In the genomic region with DNA sequence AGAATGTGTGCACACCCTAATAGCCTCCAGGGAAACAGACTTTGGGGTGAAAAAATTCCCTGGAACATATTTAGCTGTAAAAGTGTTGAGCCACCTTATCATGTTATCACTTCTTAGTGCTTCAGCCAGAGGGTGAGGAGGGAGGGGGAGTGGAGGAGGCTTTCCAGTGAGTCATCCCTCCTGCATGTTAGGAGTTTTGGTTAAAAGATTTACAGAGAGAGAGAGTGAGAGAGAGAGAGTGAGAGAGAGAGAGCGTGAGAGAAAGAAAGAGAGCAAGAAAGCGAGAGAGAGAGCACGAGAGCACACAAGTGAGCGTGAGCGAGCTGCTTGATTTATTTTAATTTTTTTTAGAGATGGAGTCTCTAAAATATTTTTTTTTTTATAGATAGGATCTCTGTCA, we compare ENCODE assay signal across 13 cellular contexts. TPM values are rescaled to one million over a fixed set of nuclear protein-coding genes. Genes with fewer than 3 reads are reported as not detected.
DNase-seq lines count a peak whose midpoint lies in the region; ATAC-seq and TF ChIP-seq lines count a peak whose summit lies in the region.
"Had no signal": no experiment of that assay in that cellular context is flagged by ENCODE, and none has a peak within 500 bp of the region (broad histone marks: within the 10 kb centered on the region; RNA-seq: fewer than 3 reads in every experiment).

No MANE protein-coding gene starts in this region.

- CTCF ChIA-PET in Caco-2 (lab: Charles Lee) = interaction anchor here (1.0 to 1.8 kb wide), 2 partner anchors 9 to 467 kb away, joined by 4 to 9 read pairs; no protein-coding TSS in a partner anchor

- H3K4me1 ChIP-seq in Caco-2 = peaks cover 43% of the 10 kb centered on the region

- no peaks in the 10 kb centered on the region for H3K36me3 ChIP-seq in Caco-2 (ENCODE audit: control insufficient read depth, insufficient read depth, low read length)

- H3K27me3 ChIP-seq in Caco-2 (replicated peaks; ENCODE audit: control insufficient read depth, insufficient read depth, low read length) = no peaks in the 10 kb centered on the region

- peaks cover 29% of the 10 kb centered on the region for H3K4me1 Mint-ChIP-seq in Caco-2 (ENCODE audit: low read depth, unreplicated experiment)
- no peaks in the 10 kb centered on the region for H3K4me1 Mint-ChIP-seq in immature natural killer cell
- H3K4me1 Mint-ChIP-seq: activated CD4-positive, alpha-beta T cell treated with anti-CD3 and anti-CD28 coated beads for 36 hours had no signal

- intact Hi-C loops in Caco-2 (cut with micrococcal nuclease; ENCODE audit: unreplicated experiment) = no loop called here

- H3K27ac Mint-ChIP-seq in Caco-2 (ENCODE audit: unreplicated experiment) (peak overlapping the region; percentile 69), immature natural killer cell (no peak overlapping the region)
- H3K27ac Mint-ChIP-seq: activated CD4-positive, alpha-beta T cell treated with anti-CD3 and anti-CD28 coated beads for 36 hours; activated naive CD4-positive, alpha-beta T cell treated with anti-CD3 and anti-CD28 coated beads, Interleukin-2, amount 50 U/mL, for 72 hours had no signal

- H3K27me3 Mint-ChIP-seq in Caco-2 (ENCODE audit: insufficient read depth, unreplicated experiment) = no peaks in the 10 kb centered on the region
- peaks cover 4 to 5% (median 4%) of the 10 kb centered on the region in 3 donors for H3K27me3 Mint-ChIP-seq in immature natural killer cell (ENCODE audit: low read depth in 3 of 3)

- H3K4me3 ChIP-seq in Caco-2 (ENCODE audit: low read depth, low read length) (no peak overlapping the region), NB4 (ENCODE audit: low read depth, low read length) (no peak overlapping the region), fibroblast of mammary gland (ENCODE audit: control insufficient read depth, low read depth, low read length) (no peak overlapping the region)

- H3K9me3 Mint-ChIP-seq in Caco-2 (ENCODE audit: unreplicated experiment) (peaks cover 10% of the 10 kb centered on the region), immature natural killer cell (peaks cover 0 to 3% (median 0%) of the 10 kb centered on the region in 6 donors)
- H3K9me3 Mint-ChIP-seq: activated naive CD4-positive, alpha-beta T cell treated with anti-CD3 and anti-CD28 coated beads, Interleukin-2, amount 50 U/mL, for 72 hours had no signal

- no TSS peak for BruUV-seq in Caco-2 (replicated peaks; lab: Mats Ljungman, UMichigan)

- H3K36me3 Mint-ChIP-seq in Caco-2 (ENCODE audit: insufficient read depth, unreplicated experiment) (no peaks in the 10 kb centered on the region), immature natural killer cell (no peaks in the 10 kb centered on the region)
- H3K36me3 Mint-ChIP-seq: activated naive CD4-positive, alpha-beta T cell treated with anti-CD3 and anti-CD28 coated beads, Interleukin-2, amount 50 U/mL, for 72 hours had no signal

- ATAC-seq in omental fat pad (ENCODE audit: low FRiP score) (peak; percentile 96), HG02870 (IDR thresholded peaks at IDR 0.05; ENCODE audit: unreplicated experiment) (no peak), GM21360 (IDR thresholded peaks at IDR 0.05; ENCODE audit: unreplicated experiment) (no peak)
- ATAC-seq: activated CD4-positive, alpha-beta T cell treated with anti-CD3 and anti-CD28 coated beads for 36 hours; activated naive CD4-positive, alpha-beta T cell treated with anti-CD3 and anti-CD28 coated beads, Interleukin-2, amount 50 U/mL, for 72 hours had no signal

- TF ChIP-seq POLR2A in NB4 (IDR thresholded peaks at IDR 0.05; ENCODE audit: extremely low read depth, insufficient read length) = no peak

- peak overlapping the region; percentile 44 for H3K4me3 Mint-ChIP-seq in Caco-2 (ENCODE audit: unreplicated experiment)
- no peak overlapping the region for H3K4me3 Mint-ChIP-seq in immature natural killer cell
- H3K4me3 Mint-ChIP-seq: activated CD4-positive, alpha-beta T cell treated with anti-CD3 and anti-CD28 coated beads for 36 hours had no signal

- H3K9me3 ChIP-seq in Caco-2 = peaks cover 5% of the 10 kb centered on the region; the same call in 1 of the 2 replicates

- POLR2A ChIA-PET in Caco-2 (lab: Charles Lee) = interaction anchor here (0.6 kb wide), 2 partner anchors 17 to 67 kb away, joined by 3 read pairs; no protein-coding TSS in a partner anchor

- TF ChIP-seq CTCF in Caco-2 (IDR thresholded peaks at IDR 0.05; ENCODE audit: insufficient read depth in 1 of 2, low read depth in 1 of 2, low read length in 1 of 2, severe bottlenecking in 1 of 2, unreplicated experiment in 1 of 2) = no peak
- no peak for TF ChIP-seq CTCF in NB4 (IDR thresholded peaks at IDR 0.05; ENCODE audit: low read depth, low read length)
- no peak for TF ChIP-seq CTCF in fibroblast of mammary gland (conservative IDR thresholded peaks at IDR 0.05; ENCODE audit: control insufficient read depth, insufficient read depth, low read depth, low read length)
- no peak for TF ChIP-seq CTCF in omental fat pad (IDR thresholded peaks at IDR 0.05)

- DNase-seq in Caco-2 = peak; percentile 77 to 86
- peak; percentile 19 for DNase-seq in NB4 (ENCODE audit: low read depth)
- DNase-seq in fibroblast of mammary gland (ENCODE audit: low read depth) = peak; percentile 71
- no peak for DNase-seq in omental fat pad (ENCODE audit: low spot score)
- no peak for DNase-seq in T-helper 2 cell
- DNase-seq in immature natural killer cell = no peak
- DNase-seq: activated CD4-positive, alpha-beta T cell treated with anti-CD3 and anti-CD28 coated beads for 36 hours; DMS79; glutamatergic neuron; NCI-H1048 had no signal

RNA-seq across cellular contexts. Expression of gene CACNA1E, which starts 13.5 kb away (rescaled TPM):
- total RNA-seq in Caco-2 (2022) (0.32 and 0.45 TPM in 2 replicates), omental fat pad (1 to 10 TPM in 1 of 4 donors, under 1 TPM in 2, not detected in 1; 0.19 to 1.3 (median 0.44) TPM)
- polyA plus RNA-seq in immature natural killer cell = not detected
- total RNA-seq: activated CD4-positive, alpha-beta T cell treated with anti-CD3 and anti-CD28 coated beads for 36 hours had no signal

Comparison
In these comparisons a context has a peak if more than half of its experiments do, and no peak if none do; other contexts are left out.
1. DNase-seq: peak in Caco-2 (2 of 2), NB4 (single experiment) and fibroblast of mammary gland (single experiment); none in omental fat pad (single experiment), T-helper 2 cell (0 of 5) and immature natural killer cell (0 of 3).